ENCODE assay signal across 10 cellular contexts in genomic region chr9:117705386-117705785, GRCh38. TPM values are rescaled to one million over a fixed set of nuclear protein-coding genes. Genes with fewer than 3 reads are reported as not detected.
A peak's percentile ranks its signal among the peaks of the same experiment; 100 is the strongest.
DNase-seq lines count a peak whose midpoint lies in the region; ATAC-seq and TF ChIP-seq lines count a peak whose summit lies in the region.
"Had no signal": no experiment of that assay in that cellular context is flagged by ENCODE, and none has a peak within 500 bp of the region (broad histone marks: within the 10 kb centered on the region; RNA-seq: fewer than 3 reads in every experiment).

No MANE protein-coding gene starts in this region.

- DNase-seq in left ventricle myocardium inferior (no peak), left cardiac atrium (no peak), vagina (ENCODE audit: extremely low spot score in 2 of 2) (no peak)
- no peak for DNase-seq in activated CD4-positive, alpha-beta T cell treated with anti-CD3 and anti-CD28 coated beads, Interleukin-2, amount 50 U/mL, for 1 hour
- DNase-seq in activated CD8-positive, alpha-beta memory T cell treated with anti-CD3 and anti-CD28 coated beads, Interleukin-2, amount 50 U/mL, for 4 hours, result no peak
- DNase-seq: activated B cell treated with CpG ODN at 0.5 μM for 24 hours had no signal

- H3K4me1 ChIP-seq in left ventricle myocardium inferior, result peaks cover 40% of the 10 kb centered on the region
- peaks cover 0 to 10% of the 10 kb centered on the region in 2 donors for H3K4me1 ChIP-seq in duodenal mucosa (ENCODE audit: control insufficient read depth in 1 of 2, insufficient read depth in 2 of 2, low read length in 2 of 2)
- H3K4me1 ChIP-seq in neutrophil (ENCODE audit: control insufficient read depth in 1 of 2, insufficient read depth in 1 of 2, low read depth in 1 of 2, low read length in 1 of 2), result peaks cover 60 to 62% of the 10 kb centered on the region in 2 experiments
- peaks cover 7% of the 10 kb centered on the region for H3K4me1 ChIP-seq in vagina
- H3K4me1 ChIP-seq: A549 had no signal

- no peak for TF ChIP-seq POLR2A in vagina (IDR thresholded peaks at IDR 0.05)

- H3K36me3 ChIP-seq in left ventricle myocardium inferior, result peaks cover 22% of the 10 kb centered on the region
- H3K36me3 ChIP-seq in duodenal mucosa (ENCODE audit: control insufficient read depth in 1 of 2, insufficient read depth in 2 of 2, low read length in 2 of 2), result no peaks in the 10 kb centered on the region
- H3K36me3 ChIP-seq in neutrophil, result peaks cover 36% of the 10 kb centered on the region
- H3K36me3 ChIP-seq in vagina, result no peaks in the 10 kb centered on the region

- intact Hi-C loops in left ventricle myocardium inferior (cut with micrococcal nuclease) (no loop called here), left cardiac atrium (cut with DNase I) (loop anchor here in 1 of 2 donors (10.0 kb wide), 1 partner anchor 69 kb away; no protein-coding TSS in a partner anchor), vagina (cut with DNase I) (no loop called here)

- peak overlapping the region; percentile 12 to 28 for H3K9ac ChIP-seq in duodenal mucosa (ENCODE audit: low read depth in 1 of 2, low read length in 2 of 2)

- H3K27ac ChIP-seq in left ventricle myocardium inferior (replicated peaks), result peak overlapping the region; percentile 91
- H3K27ac ChIP-seq in duodenal mucosa (ENCODE audit: low read depth, low read length), result no peak overlapping the region
- peak overlapping the region; percentile 96 for H3K27ac ChIP-seq in neutrophil
- H3K27ac ChIP-seq in vagina, result peak overlapping the region; percentile 73
- H3K27ac ChIP-seq: A549 had no signal

- H3K4me3 ChIP-seq in left ventricle myocardium inferior, result peak overlapping the region; percentile 71
- peak overlapping the region; percentile 44 to 54 for H3K4me3 ChIP-seq in duodenal mucosa (ENCODE audit: low read depth in 1 of 2, low read length in 2 of 2)
- peak overlapping the region; percentile 82 to 83 for H3K4me3 ChIP-seq in neutrophil (ENCODE audit: low read depth in 1 of 2, low read length in 1 of 2)
- H3K4me3 ChIP-seq in vagina, result peak overlapping the region; percentile 33 to 45
- H3K4me3 ChIP-seq: A549 had no signal

- no peaks in the 10 kb centered on the region for H3K9me3 ChIP-seq in left ventricle myocardium inferior (replicated peaks)
- H3K9me3 ChIP-seq in duodenal mucosa (ENCODE audit: control insufficient read depth in 1 of 2, low read length in 2 of 2), result no peaks in the 10 kb centered on the region
- no peaks in the 10 kb centered on the region for H3K9me3 ChIP-seq in neutrophil
- no peaks in the 10 kb centered on the region for H3K9me3 ChIP-seq in vagina
- H3K9me3 ChIP-seq: A549 had no signal

- no peak for TF ChIP-seq CTCF in left ventricle myocardium inferior (IDR thresholded peaks at IDR 0.05; ENCODE audit: borderline replicate concordance)
- no peak for TF ChIP-seq CTCF in neutrophil (IDR thresholded peaks at IDR 0.05)
- TF ChIP-seq CTCF in vagina (IDR thresholded peaks at IDR 0.05), result no peak

- H3K27me3 ChIP-seq in left ventricle myocardium inferior (ENCODE audit: low read depth) (no peaks in the 10 kb centered on the region), duodenal mucosa (ENCODE audit: control insufficient read depth in 1 of 2, insufficient read depth in 2 of 2, low read length in 2 of 2) (no peaks in the 10 kb centered on the region), neutrophil (no peaks in the 10 kb centered on the region), vagina (no peaks in the 10 kb centered on the region)

- ATAC-seq in left cardiac atrium, result no peak
- ATAC-seq in HG03159 (IDR thresholded peaks at IDR 0.05; ENCODE audit: unreplicated experiment), result no peak
- ATAC-seq: A549 had no signal

RNA-seq across cellular contexts. Expression of gene TLR4, which starts 1.2 kb away (rescaled TPM):
- 14.2 TPM for total RNA-seq in left ventricle myocardium inferior
- 10 to 100 TPM; 19.8 to 22.6 TPM for total RNA-seq in left cardiac atrium
- total RNA-seq in vagina, result 9.3 TPM
